Comparison of ENCODE assay signal across 7 cellular contexts in the genomic region with DNA sequence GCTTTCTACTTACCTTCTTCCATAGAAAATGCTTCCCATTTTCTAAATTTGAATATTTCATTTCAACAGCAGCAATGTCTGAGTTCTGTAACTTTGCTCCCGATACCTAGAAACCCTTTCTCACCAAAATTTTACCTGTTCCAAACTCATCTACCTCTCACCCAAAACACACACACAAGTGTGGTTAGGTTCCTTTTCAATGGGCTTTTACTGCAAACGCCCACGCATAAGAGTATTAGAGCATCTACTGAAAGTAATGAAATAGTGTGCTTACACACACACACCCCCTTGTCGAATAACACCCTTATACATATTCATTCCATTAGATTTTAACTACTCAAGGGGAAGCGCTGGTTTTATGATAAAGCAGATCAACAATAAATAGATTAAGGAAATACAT.
"Had no signal": no experiment of that assay in that cellular context is flagged by ENCODE, and none has a peak within 500 bp of the region (broad histone marks: within the 10 kb centered on the region; RNA-seq: fewer than 3 reads in every experiment).

No MANE protein-coding gene starts in this region.

- FAIRE-seq: G401.6, GM12891, GM12892, GM18507, GM19239 had no signal

- DNase-seq: GDM1, GF-D8 had no signal
